18 cellular contexts compared by ENCODE assay signal in genomic region chr6:147633191-147633590, GRCh38.
DNase-seq lines count a peak whose midpoint lies in the region; FAIRE-seq and TF ChIP-seq lines count a peak whose summit lies in the region.
"Had no signal": no experiment of that assay in that cellular context is flagged by ENCODE, and none has a peak within 500 bp of the region (broad histone marks: within the 10 kb centered on the region; RNA-seq: fewer than 3 reads in every experiment).

No MANE protein-coding gene starts in this region.

- H3K9ac ChIP-seq in trophoblast cell (ENCODE audit: low read length), result no peak overlapping the region
- H3K9ac ChIP-seq: BLaER1 treated with 17β-estradiol and CSF1 and Interleukin-3, amounts not matched to agents 10 nM and 100 nM had no signal

- H3K27me3 ChIP-seq in trophoblast cell (ENCODE audit: insufficient read depth, low read length), result no peaks in the 10 kb centered on the region
- H3K27me3 ChIP-seq in esophagus muscularis mucosa, result no peaks in the 10 kb centered on the region
- H3K27me3 ChIP-seq: BLaER1 treated with 17β-estradiol and CSF1 and Interleukin-3, amounts not matched to agents 10 nM and 100 nM had no signal

- no peak overlapping the region for H2BK5ac ChIP-seq in trophoblast cell (ENCODE audit: low read depth, low read length, poor library complexity)

- H3K79me2 ChIP-seq in trophoblast cell (ENCODE audit: control insufficient read depth, insufficient read depth, low read length, poor library complexity), result no peaks in the 10 kb centered on the region

- no peak overlapping the region for H4K91ac ChIP-seq in trophoblast cell (ENCODE audit: low read depth, low read length)

- H3K4me2 ChIP-seq in trophoblast cell (ENCODE audit: low read length), result no peak overlapping the region
- H3K4me2 ChIP-seq: BLaER1 treated with 17β-estradiol and CSF1 and Interleukin-3, amounts not matched to agents 10 nM and 100 nM; GM23338 had no signal

- no peaks in the 10 kb centered on the region for H3K9me3 ChIP-seq in trophoblast cell (ENCODE audit: insufficient read depth, low read depth, low read length)
- peaks cover 0 to 10% (median 2%) of the 10 kb centered on the region in 4 donors for H3K9me3 ChIP-seq in esophagus muscularis mucosa

- H3K27ac ChIP-seq in trophoblast cell (ENCODE audit: low read depth, low read length) (no peak overlapping the region), esophagus muscularis mucosa (replicated peaks in 1 of 4) (no peak overlapping the region)
- H3K27ac ChIP-seq: 22Rv1; BLaER1 treated with 17β-estradiol and CSF1 and Interleukin-3, amounts not matched to agents 10 nM and 100 nM had no signal

- no peak overlapping the region for H3K4ac ChIP-seq in trophoblast cell (ENCODE audit: low read depth, low read length)

- no peak overlapping the region for H4K8ac ChIP-seq in trophoblast cell (ENCODE audit: low read depth, low read length)

- no peak overlapping the region for H3K4me3 ChIP-seq in trophoblast cell (ENCODE audit: low read depth, low read length)
- H3K4me3 ChIP-seq in esophagus muscularis mucosa, result no peak overlapping the region
- H3K4me3 ChIP-seq: BLaER1 treated with 17β-estradiol and CSF1 and Interleukin-3, amounts not matched to agents 10 nM and 100 nM; GM23338 had no signal

- no CpG with 5 or more reads among the region's 9 CpGs for WGBS in trophoblast cell (ENCODE audit: extremely low coverage, insufficient coverage, insufficient read length)
- 83% methylated on average over 9 of the region's 9 CpGs for WGBS in esophagus muscularis mucosa

- H2AK5ac ChIP-seq in trophoblast cell (ENCODE audit: low read length), result no peak overlapping the region

- TF ChIP-seq EP300 in esophagus muscularis mucosa (IDR thresholded peaks at IDR 0.05), result no peak

- DNase-seq in EH (ENCODE audit: low read depth), result peak; percentile 49
- peak; percentile 7 for DNase-seq in RPMI7951 (ENCODE audit: low read depth)
- peak; percentile 36 for DNase-seq in epidermal melanocyte (ENCODE audit: insufficient read length, low spot score)
- DNase-seq in trophoblast cell, result peak; percentile 22 to 55
- DNase-seq in DMS153 (lab: John Stamatoyannopoulos, UW), result no peak
- DNase-seq in D721Med (ENCODE audit: insufficient read length, low spot score), result no peak
- no peak for DNase-seq in esophagus muscularis mucosa (ENCODE audit: extremely low spot score)
- DNase-seq: Calu3; CD8-positive, alpha-beta T cell; DMS 273 treated with DMSO at 0.1 percent for 48 hours; GF-D8; HFFc6; IMR-90 had no signal

- H2BK120ac ChIP-seq in trophoblast cell (ENCODE audit: insufficient read depth, low read length, poor library complexity), result no peak overlapping the region

- H3K4me1 ChIP-seq in trophoblast cell (ENCODE audit: control insufficient read depth in 1 of 2, insufficient read depth in 2 of 2, low read length in 2 of 2) (no peaks in the 10 kb centered on the region), esophagus muscularis mucosa (no peaks in the 10 kb centered on the region)

- FAIRE-seq in D721Med (lab: Jason Lieb, UNC), result no peak
- FAIRE-seq: H54, HTR-8/SVneo had no signal

- TF ChIP-seq POLR2A in esophagus muscularis mucosa (IDR thresholded peaks at IDR 0.05; ENCODE audit: low read depth), result no peak

- H3K14ac ChIP-seq in trophoblast cell (ENCODE audit: low read length), result no peak overlapping the region

- H4K12ac ChIP-seq in trophoblast cell (ENCODE audit: low read depth, low read length), result no peak overlapping the region

- no peak overlapping the region for H3K18ac ChIP-seq in trophoblast cell (ENCODE audit: low read length)

- H3K79me1 ChIP-seq in trophoblast cell (ENCODE audit: low read length), result no peaks in the 10 kb centered on the region

- no peak overlapping the region for H2AFZ ChIP-seq in trophoblast cell (ENCODE audit: insufficient read depth, low read length, poor library complexity)
- H2AFZ ChIP-seq: GM23338 had no signal

- no peak overlapping the region for H2BK12ac ChIP-seq in trophoblast cell (ENCODE audit: low read length)

- H3K36me3 ChIP-seq in trophoblast cell (ENCODE audit: control insufficient read depth in 1 of 2, insufficient read depth in 2 of 2, low read length in 2 of 2), result no peaks in the 10 kb centered on the region
- H3K36me3 ChIP-seq in esophagus muscularis mucosa, result no peaks in the 10 kb centered on the region
- H3K36me3 ChIP-seq: BLaER1 treated with 17β-estradiol and CSF1 and Interleukin-3, amounts not matched to agents 10 nM and 100 nM had no signal

- intact Hi-C loops in esophagus muscularis mucosa (cut with DNase I), result no loop called here

- TF ChIP-seq CTCF in D721Med (IDR thresholded peaks at IDR 0.05; ENCODE audit: insufficient read depth, missing control alignments), result no peak
- TF ChIP-seq CTCF in esophagus muscularis mucosa (IDR thresholded peaks at IDR 0.05), result no peak

- no peak overlapping the region for H3K23ac ChIP-seq in trophoblast cell (ENCODE audit: low read length)

Comparison
In these comparisons a context has a peak if more than half of its experiments do, and no peak if none do; other contexts are left out.
1. DNase-seq: peak in EH (single experiment), RPMI7951 (single experiment), epidermal melanocyte (single experiment) and trophoblast cell (2 of 2); none in DMS153 (single experiment), D721Med (single experiment) and esophagus muscularis mucosa (single experiment).